In the genomic region with DNA sequence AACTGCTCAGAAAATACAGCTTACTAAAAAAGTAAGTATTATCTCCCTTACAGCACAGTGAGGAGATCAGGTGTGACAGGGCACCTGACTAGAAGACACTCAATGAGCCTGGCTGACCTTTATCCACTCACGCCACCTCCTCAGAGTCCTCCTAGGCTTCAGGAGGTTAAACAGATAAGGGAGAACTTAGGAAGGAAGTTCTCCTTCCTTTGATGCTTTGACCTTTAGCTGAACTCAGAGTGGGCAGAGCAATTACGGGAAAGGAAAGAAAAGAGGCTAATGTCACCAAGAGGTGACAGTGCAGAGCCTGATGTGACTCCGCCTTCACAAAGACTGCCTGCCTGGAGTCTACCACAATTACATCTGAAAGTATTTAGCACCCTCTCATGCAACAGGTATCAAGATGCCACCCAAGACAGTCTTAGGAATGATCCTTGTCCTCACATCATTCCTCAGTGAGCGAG, we compare ENCODE assay signal across 9 cellular contexts. TPM values are rescaled to one million over a fixed set of nuclear protein-coding genes. Genes with fewer than 3 reads are reported as not detected.
DNase-seq lines count a peak whose midpoint lies in the region; ATAC-seq and TF ChIP-seq lines count a peak whose summit lies in the region.
"Had no signal": no experiment of that assay in that cellular context is flagged by ENCODE, and none has a peak within 500 bp of the region (broad histone marks: within the 10 kb centered on the region; RNA-seq: fewer than 3 reads in every experiment).

No MANE protein-coding gene starts in this region.

- H3K4me3 Mint-ChIP-seq in activated CD4-positive, alpha-beta T cell treated with anti-CD3 and anti-CD28 coated beads for 36 hours: peak overlapping the region; percentile 15
- peak overlapping the region; percentile 53 for H3K4me3 Mint-ChIP-seq in activated T-helper 2 cell treated with anti-CD3 and anti-CD28 coated beads, Interferon-gamma antibody, Interleukin-2, Interleukin-4, amounts not matched to agents 10 μg/mL and 5 μg/mL and 100 μg/mL, durations not matched to agents 14 hours and 24 hours and 36 hours (ENCODE audit: low read depth)
- peak overlapping the region in 1 of 2 donors; percentile 5 for H3K4me3 Mint-ChIP-seq in stimulated activated naive B cell treated with anti-CD40 and anti-IgM and Interleukin-4, amounts not matched to agents 10 μg/mL and 1 μg/mL and 100 μg/mL, for 72 hours

- CTCF ChIA-PET in activated CD4-positive, alpha-beta T cell treated with anti-CD3 and anti-CD28 coated beads for 36 hours (lab: Charles Lee): interaction anchor here (0.8 to 0.9 kb wide), 2 partner anchors 30 to 38 kb away, joined by 3 read pairs; no protein-coding TSS in a partner anchor

- H3K36me3 Mint-ChIP-seq in activated CD4-positive, alpha-beta T cell treated with anti-CD3 and anti-CD28 coated beads for 36 hours (ENCODE audit: low read depth): peaks cover 3% of the 10 kb centered on the region
- H3K36me3 Mint-ChIP-seq in activated T-helper 2 cell treated with anti-CD3 and anti-CD28 coated beads, Interferon-gamma antibody, Interleukin-2, Interleukin-4, amounts not matched to agents 10 μg/mL and 5 μg/mL and 100 μg/mL, durations not matched to agents 14 hours and 24 hours and 36 hours (ENCODE audit: low read depth): peaks cover 37% of the 10 kb centered on the region
- H3K36me3 Mint-ChIP-seq in stimulated activated naive B cell treated with anti-CD40 and anti-IgM and Interleukin-4, amounts not matched to agents 10 μg/mL and 1 μg/mL and 100 μg/mL, for 72 hours: peaks cover 26 to 32% of the 10 kb centered on the region in 2 donors

- DNase-seq in activated CD4-positive, alpha-beta T cell treated with anti-CD3 and anti-CD28 coated beads for 36 hours: peak; percentile 58
- no peak for DNase-seq in activated CD4-positive, alpha-beta T cell treated with anti-CD3 and anti-CD28 coated beads for 1 hour
- DNase-seq in activated T-helper 2 cell treated with anti-CD3 and anti-CD28 coated beads, Interferon-gamma antibody, Interleukin-2, Interleukin-4, amounts not matched to agents 10 μg/mL and 5 μg/mL and 100 μg/mL, durations not matched to agents 14 hours and 24 hours and 36 hours (ENCODE audit: low spot score): peak; percentile 38
- peak; percentile 4 for DNase-seq in stimulated activated naive B cell treated with anti-CD40 and anti-IgM and Interleukin-4, amounts not matched to agents 10 μg/mL and 1 μg/mL and 100 μg/mL, for 72 hours
- DNase-seq in LoVo (ENCODE audit: low spot score) (no peak), NCI-H524 treated with DMSO at 0.1 percent for 48 hours (lab: John Stamatoyannopoulos, UW) (no peak)

- peaks cover 63% of the 10 kb centered on the region for H3K4me1 Mint-ChIP-seq in activated CD4-positive, alpha-beta T cell treated with anti-CD3 and anti-CD28 coated beads for 36 hours
- H3K4me1 Mint-ChIP-seq in activated T-helper 2 cell treated with anti-CD3 and anti-CD28 coated beads, Interferon-gamma antibody, Interleukin-2, Interleukin-4, amounts not matched to agents 10 μg/mL and 5 μg/mL and 100 μg/mL, durations not matched to agents 14 hours and 24 hours and 36 hours (ENCODE audit: low read depth): peaks cover 77% of the 10 kb centered on the region
- peaks cover 29 to 70% of the 10 kb centered on the region in 2 donors for H3K4me1 Mint-ChIP-seq in stimulated activated naive B cell treated with anti-CD40 and anti-IgM and Interleukin-4, amounts not matched to agents 10 μg/mL and 1 μg/mL and 100 μg/mL, for 72 hours

- H3K27ac Mint-ChIP-seq in activated CD4-positive, alpha-beta T cell treated with anti-CD3 and anti-CD28 coated beads for 36 hours: peak overlapping the region; percentile 91
- H3K27ac Mint-ChIP-seq in activated T-helper 2 cell treated with anti-CD3 and anti-CD28 coated beads, Interferon-gamma antibody, Interleukin-2, Interleukin-4, amounts not matched to agents 10 μg/mL and 5 μg/mL and 100 μg/mL, durations not matched to agents 14 hours and 24 hours and 36 hours: peak overlapping the region; percentile 99
- H3K27ac Mint-ChIP-seq in stimulated activated naive B cell treated with anti-CD40 and anti-IgM and Interleukin-4, amounts not matched to agents 10 μg/mL and 1 μg/mL and 100 μg/mL, for 72 hours: peak overlapping the region; percentile 51

- H3K9me3 Mint-ChIP-seq in activated CD4-positive, alpha-beta T cell treated with anti-CD3 and anti-CD28 coated beads for 36 hours (ENCODE audit: low read depth): no peaks in the 10 kb centered on the region
- H3K9me3 Mint-ChIP-seq in activated T-helper 2 cell treated with anti-CD3 and anti-CD28 coated beads, Interferon-gamma antibody, Interleukin-2, Interleukin-4, amounts not matched to agents 10 μg/mL and 5 μg/mL and 100 μg/mL, durations not matched to agents 14 hours and 24 hours and 36 hours: no peaks in the 10 kb centered on the region
- H3K9me3 Mint-ChIP-seq in stimulated activated naive B cell treated with anti-CD40 and anti-IgM and Interleukin-4, amounts not matched to agents 10 μg/mL and 1 μg/mL and 100 μg/mL, for 72 hours: no peaks in the 10 kb centered on the region

- POLR2A ChIA-PET in activated CD4-positive, alpha-beta T cell treated with anti-CD3 and anti-CD28 coated beads for 36 hours (lab: Charles Lee): interaction anchor here (0.8 to 2.2 kb wide), 2 partner anchors 34 to 37 kb away, joined by 5 to 11 read pairs; no protein-coding TSS in a partner anchor

- no peaks in the 10 kb centered on the region for H3K27me3 Mint-ChIP-seq in activated CD4-positive, alpha-beta T cell treated with anti-CD3 and anti-CD28 coated beads for 36 hours
- H3K27me3 Mint-ChIP-seq in activated T-helper 2 cell treated with anti-CD3 and anti-CD28 coated beads, Interferon-gamma antibody, Interleukin-2, Interleukin-4, amounts not matched to agents 10 μg/mL and 5 μg/mL and 100 μg/mL, durations not matched to agents 14 hours and 24 hours and 36 hours (ENCODE audit: low read depth): no peaks in the 10 kb centered on the region
- no peaks in the 10 kb centered on the region for H3K27me3 Mint-ChIP-seq in stimulated activated naive B cell treated with anti-CD40 and anti-IgM and Interleukin-4, amounts not matched to agents 10 μg/mL and 1 μg/mL and 100 μg/mL, for 72 hours

- peak; percentile 55 for ATAC-seq in activated CD4-positive, alpha-beta T cell treated with anti-CD3 and anti-CD28 coated beads for 36 hours
- peak; percentile 33 for ATAC-seq in HG03175 (IDR thresholded peaks at IDR 0.05; ENCODE audit: unreplicated experiment)
- ATAC-seq in stimulated activated naive B cell treated with anti-CD40 and anti-IgM and Interleukin-4, amounts not matched to agents 10 μg/mL and 1 μg/mL and 100 μg/mL, for 72 hours (replicated peaks): peak; percentile 46 to 52
- ATAC-seq in SK-N-SH treated with all-trans-retinoic acid at 6 μM for 48 hours: no peak
- ATAC-seq: Panc1 had no signal

- intact Hi-C loops in activated CD4-positive, alpha-beta T cell treated with anti-CD3 and anti-CD28 coated beads for 36 hours (cut with DNase I, micrococcal nuclease): loop anchor here (1.0 to 5.0 kb wide), 2 partner anchors 18 to 161 kb away; no protein-coding TSS in a partner anchor
- intact Hi-C loops in activated T-helper 2 cell treated with anti-CD3 and anti-CD28 coated beads, Interferon-gamma antibody, Interleukin-2, Interleukin-4, amounts not matched to agents 10 μg/mL and 5 μg/mL and 100 μg/mL, durations not matched to agents 14 hours and 24 hours and 36 hours (cut with micrococcal nuclease): loop anchor here (1.0 to 10.0 kb wide), 5 partner anchors 30 to 598 kb away; a partner anchor contains a TSS

TF ChIP-seq in SK-N-SH treated with all-trans-retinoic acid at 6 μM for 48 hours, 23 proteins besides CTCF, POLR2A, EP300 and RAD21 (continues in another document):
- TF ChIP-seq, protein P1, sequence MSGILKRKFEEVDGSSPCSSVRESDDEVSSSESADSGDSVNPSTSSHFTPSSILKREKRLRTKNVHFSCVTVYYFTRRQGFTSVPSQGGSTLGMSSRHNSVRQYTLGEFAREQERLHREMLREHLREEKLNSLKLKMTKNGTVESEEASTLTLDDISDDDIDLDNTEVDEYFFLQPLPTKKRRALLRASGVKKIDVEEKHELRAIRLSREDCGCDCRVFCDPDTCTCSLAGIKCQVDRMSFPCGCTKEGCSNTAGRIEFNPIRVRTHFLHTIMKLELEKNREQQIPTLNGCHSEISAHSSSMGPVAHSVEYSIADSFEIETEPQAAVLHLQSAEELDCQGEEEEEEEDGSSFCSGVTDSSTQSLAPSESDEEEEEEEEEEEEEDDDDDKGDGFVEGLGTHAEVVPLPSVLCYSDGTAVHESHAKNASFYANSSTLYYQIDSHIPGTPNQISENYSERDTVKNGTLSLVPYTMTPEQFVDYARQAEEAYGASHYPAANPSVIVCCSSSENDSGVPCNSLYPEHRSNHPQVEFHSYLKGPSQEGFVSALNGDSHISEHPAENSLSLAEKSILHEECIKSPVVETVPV (CRISPR knock-in tag; IDR thresholded peaks at IDR 0.05): no peak
- TF ChIP-seq GLIS3 (CRISPR knock-in tag; IDR thresholded peaks at IDR 0.05) (no peak), TCF4 (CRISPR knock-in tag; IDR thresholded peaks at IDR 0.05; ENCODE audit: borderline replicate concordance) (no peak), BACH2 (CRISPR knock-in tag; IDR thresholded peaks at IDR 0.05; ENCODE audit: borderline replicate concordance) (no peak)
- TF ChIP-seq, protein P2, sequence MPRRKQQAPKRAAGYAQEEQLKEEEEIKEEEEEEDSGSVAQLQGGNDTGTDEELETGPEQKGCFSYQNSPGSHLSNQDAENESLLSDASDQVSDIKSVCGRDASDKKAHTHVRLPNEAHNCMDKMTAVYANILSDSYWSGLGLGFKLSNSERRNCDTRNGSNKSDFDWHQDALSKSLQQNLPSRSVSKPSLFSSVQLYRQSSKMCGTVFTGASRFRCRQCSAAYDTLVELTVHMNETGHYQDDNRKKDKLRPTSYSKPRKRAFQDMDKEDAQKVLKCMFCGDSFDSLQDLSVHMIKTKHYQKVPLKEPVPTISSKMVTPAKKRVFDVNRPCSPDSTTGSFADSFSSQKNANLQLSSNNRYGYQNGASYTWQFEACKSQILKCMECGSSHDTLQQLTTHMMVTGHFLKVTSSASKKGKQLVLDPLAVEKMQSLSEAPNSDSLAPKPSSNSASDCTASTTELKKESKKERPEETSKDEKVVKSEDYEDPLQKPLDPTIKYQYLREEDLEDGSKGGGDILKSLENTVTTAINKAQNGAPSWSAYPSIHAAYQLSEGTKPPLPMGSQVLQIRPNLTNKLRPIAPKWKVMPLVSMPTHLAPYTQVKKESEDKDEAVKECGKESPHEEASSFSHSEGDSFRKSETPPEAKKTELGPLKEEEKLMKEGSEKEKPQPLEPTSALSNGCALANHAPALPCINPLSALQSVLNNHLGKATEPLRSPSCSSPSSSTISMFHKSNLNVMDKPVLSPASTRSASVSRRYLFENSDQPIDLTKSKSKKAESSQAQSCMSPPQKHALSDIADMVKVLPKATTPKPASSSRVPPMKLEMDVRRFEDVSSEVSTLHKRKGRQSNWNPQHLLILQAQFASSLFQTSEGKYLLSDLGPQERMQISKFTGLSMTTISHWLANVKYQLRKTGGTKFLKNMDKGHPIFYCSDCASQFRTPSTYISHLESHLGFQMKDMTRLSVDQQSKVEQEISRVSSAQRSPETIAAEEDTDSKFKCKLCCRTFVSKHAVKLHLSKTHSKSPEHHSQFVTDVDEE (CRISPR knock-in tag; IDR thresholded peaks at IDR 0.05): no peak

RNA-seq across cellular contexts. Expression of a gene that starts 36.7 kb away (rescaled TPM):
- total RNA-seq in activated CD4-positive, alpha-beta T cell treated with anti-CD3 and anti-CD28 coated beads for 36 hours: 10 to 100 TPM; 15.3 to 18.4 TPM
- 43.8 and 45.0 TPM in 2 replicates for total RNA-seq in activated T-helper 2 cell treated with anti-CD3 and anti-CD28 coated beads, Interferon-gamma antibody, Interleukin-2, Interleukin-4, amounts not matched to agents 10 μg/mL and 5 μg/mL and 100 μg/mL, durations not matched to agents 14 hours and 24 hours and 36 hours

Comparison
In these comparisons a context has a peak if more than half of its experiments do, and no peak if none do; other contexts are left out.
1. DNase-seq: peak in activated CD4-positive, alpha-beta T cell treated with anti-CD3 and anti-CD28 coated beads for 36 hours (single experiment), activated T-helper 2 cell treated with anti-CD3 and anti-CD28 coated beads, Interferon-gamma antibody, Interleukin-2, Interleukin-4, amounts not matched to agents 10 μg/mL and 5 μg/mL and 100 μg/mL, durations not matched to agents 14 hours and 24 hours and 36 hours (single experiment) and stimulated activated naive B cell treated with anti-CD40 and anti-IgM and Interleukin-4, amounts not matched to agents 10 μg/mL and 1 μg/mL and 100 μg/mL, for 72 hours (single experiment); none in activated CD4-positive, alpha-beta T cell treated with anti-CD3 and anti-CD28 coated beads for 1 hour (single experiment), LoVo (single experiment) and NCI-H524 treated with DMSO at 0.1 percent for 48 hours (single experiment).
2. Peak in every context shown above with its lines, with median percentiles within 50 percentile points of each other: H3K27ac Mint-ChIP-seq.